Comparison of ENCODE assay signal across 27 cellular contexts in genomic region chr3:111472556-111472955, GRCh38.
"Had no signal": no experiment of that assay in that cellular context is flagged by ENCODE, and none has a peak within 500 bp of the region (broad histone marks: within the 10 kb centered on the region; RNA-seq: fewer than 3 reads in every experiment).

No MANE protein-coding gene starts in this region.

- ATAC-seq: activated CD4-positive, CD25-positive, alpha-beta regulatory T cell treated with anti-CD3 and anti-CD28 coated beads, Interleukin-2, amount 50 U/mL, for 24 hours; sciatic nerve; stimulated activated memory B cell treated with anti-CD40 and anti-IgM and Interleukin-4, amounts not matched to agents 10 μg/mL and 1 μg/mL and 100 μg/mL, for 72 hours; stimulated activated naive CD8-positive, alpha-beta T cell treated with anti-CD3 and anti-CD28 coated beads, Interleukin-15, amount 100 ng/mL, for 72 hours had no signal

- H3K36me3 ChIP-seq: esophagus squamous epithelium, left ventricle myocardium inferior, thyroid gland had no signal

- FAIRE-seq: frontal cortex had no signal

- DNase-seq: activated CD4-positive, alpha-beta memory T cell treated with anti-CD3 and anti-CD28 coated beads for 36 hours; activated CD4-positive, alpha-beta T cell treated with anti-CD3 and anti-CD28 coated beads for 48 hours; activated CD8-positive, alpha-beta memory T cell treated with anti-CD3 and anti-CD28 coated beads, Interleukin-2, amount 50 U/mL, for 4 hours; activated gamma-delta T cell treated with Interleukin-2 at 50 U/mL for 16 hours; activated naive CD4-positive, alpha-beta T cell treated with anti-CD3 and anti-CD28 coated beads, Interleukin-2, amount 50 U/mL, for 16 hours; activated T-cell treated with anti-CD3 and anti-CD28 coated beads, Interleukin-2, amount 50 U/mL, for 1 hour; amniotic stem cell; central memory CD4-positive, alpha-beta T cell; dermis blood vessel endothelial cell; effector CD4-positive, alpha-beta T cell; esophagus squamous epithelium; glutamatergic neuron; islet precursor cell; left ventricle myocardium inferior; retina; stimulated activated CD4-positive, alpha-beta T cell treated with anti-CD3 and anti-CD28 coated beads, Interleukin-4, amount 100 ng/mL, for 24 hours; stimulated activated naive CD8-positive, alpha-beta T cell treated with anti-CD3 and anti-CD28 coated beads, Interleukin-15, amount 100 ng/mL, for 72 hours; substantia nigra; thyroid gland had no signal

- H3K27me3 ChIP-seq: esophagus squamous epithelium, thyroid gland had no signal

- H3K4me3 ChIP-seq: esophagus squamous epithelium, left ventricle myocardium inferior, lung, skin epidermis, thyroid gland had no signal

- H3K27ac Mint-ChIP-seq: activated CD4-positive, alpha-beta memory T cell treated with anti-CD3 and anti-CD28 coated beads for 36 hours; nephron; progenitor cell of endocrine pancreas; stimulated activated memory B cell treated with anti-CD40 and anti-IgM and Interleukin-4, amounts not matched to agents 10 μg/mL and 1 μg/mL and 100 μg/mL, for 72 hours had no signal

- H3K36me3 Mint-ChIP-seq: activated CD4-positive, alpha-beta memory T cell treated with anti-CD3 and anti-CD28 coated beads for 36 hours; stimulated activated memory B cell treated with anti-CD40 and anti-IgM and Interleukin-4, amounts not matched to agents 10 μg/mL and 1 μg/mL and 100 μg/mL, for 72 hours had no signal

- H3K4me1 Mint-ChIP-seq: stimulated activated memory B cell treated with anti-CD40 and anti-IgM and Interleukin-4, amounts not matched to agents 10 μg/mL and 1 μg/mL and 100 μg/mL, for 72 hours had no signal

- H3K4me3 Mint-ChIP-seq: activated CD4-positive, alpha-beta memory T cell treated with anti-CD3 and anti-CD28 coated beads for 36 hours; nephron; stimulated activated memory B cell treated with anti-CD40 and anti-IgM and Interleukin-4, amounts not matched to agents 10 μg/mL and 1 μg/mL and 100 μg/mL, for 72 hours; stimulated activated naive CD8-positive, alpha-beta T cell treated with anti-CD3 and anti-CD28 coated beads, Interleukin-15, amount 100 ng/mL, for 72 hours had no signal

- H3K27me3 Mint-ChIP-seq: progenitor cell of endocrine pancreas; stimulated activated naive CD8-positive, alpha-beta T cell treated with anti-CD3 and anti-CD28 coated beads, Interleukin-15, amount 100 ng/mL, for 72 hours had no signal
